ENCODE assay signal across 15 cellular contexts in the genomic region with DNA sequence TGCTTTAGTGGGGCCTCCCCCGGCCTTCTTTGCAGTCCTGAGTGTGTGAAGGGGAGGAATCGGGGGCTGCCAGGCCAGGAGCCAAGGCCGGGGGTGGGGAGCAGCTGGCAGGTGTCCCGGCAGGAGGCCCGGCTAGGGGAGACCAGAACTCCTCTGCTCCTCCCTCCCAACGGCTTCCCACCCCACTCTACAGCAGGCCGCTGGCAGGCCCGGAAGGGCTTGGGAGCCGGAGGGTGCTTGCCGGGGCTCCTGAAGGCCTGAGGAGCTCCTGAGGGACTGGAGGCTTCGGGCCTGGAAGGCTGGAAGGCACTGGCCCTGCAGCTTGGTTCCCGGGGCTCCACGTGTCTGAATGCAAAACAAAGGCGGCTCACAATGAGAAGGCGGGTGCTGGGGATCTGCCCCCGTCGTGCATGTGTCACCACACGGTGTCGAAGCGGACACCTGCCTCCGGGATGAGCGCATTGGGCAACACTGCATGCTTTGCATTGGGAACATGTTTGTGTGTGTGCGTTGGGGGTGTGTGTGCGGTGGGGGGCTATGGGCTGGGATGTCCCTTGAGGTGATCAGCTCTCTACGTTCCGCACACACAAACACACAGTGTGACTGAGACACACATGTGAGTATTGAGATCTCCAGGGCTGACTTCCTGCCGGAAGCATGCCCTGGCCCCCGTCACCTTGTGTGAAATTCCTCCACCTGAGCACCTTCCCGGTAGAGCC. TPM values are rescaled to one million over a fixed set of nuclear protein-coding genes. Genes with fewer than 3 reads are reported as not detected.
DNase-seq lines count a peak whose midpoint lies in the region; ATAC-seq, FAIRE-seq and TF ChIP-seq lines count a peak whose summit lies in the region.
"Had no signal": no experiment of that assay in that cellular context is flagged by ENCODE, and none has a peak within 500 bp of the region (broad histone marks: within the 10 kb centered on the region; RNA-seq: fewer than 3 reads in every experiment).

No MANE protein-coding gene starts in this region.

- H3K9me3 ChIP-seq in BE2C (no peaks in the 10 kb centered on the region), esophagus muscularis mucosa (no peaks in the 10 kb centered on the region)
- H3K9me3 ChIP-seq: prostate gland, vagina had no signal

- H3K4me3 ChIP-seq in BE2C (ENCODE audit: low read depth, low read length) (no peak overlapping the region), esophagus muscularis mucosa (no peak overlapping the region)
- H3K4me3 ChIP-seq: prostate gland, vagina had no signal

- no peak overlapping the region for H3K27ac Mint-ChIP-seq in activated T-helper 1 cell treated with anti-CD3 and anti-CD28 coated beads, Interleukin-12 subunit alpha, Interleukin-12 subunit beta, Interleukin-2, Interleukin-4 antibody, amounts not matched to agents 30 ng/mL and 10 ng/mL and 1 ng/mL, durations not matched to agents 14 hours and 24 hours and 36 hours
- H3K27ac Mint-ChIP-seq: activated T-cell treated with anti-CD3 and anti-CD28 coated beads, Interleukin-2, amount 50 U/mL, for 72 hours; H9; T-helper 1 cell treated with Interleukin-12 subunit alpha and Interleukin-12 subunit beta and Interleukin-4 antibody, amounts not matched to agents 30 μg/mL and 1 μg/mL, for 36 hours had no signal

- H3K4me1 ChIP-seq in BE2C: peaks cover 23% of the 10 kb centered on the region
- H3K4me1 ChIP-seq in foreskin keratinocyte: peaks cover 4% of the 10 kb centered on the region
- peaks cover 13 to 25% (median 23%) of the 10 kb centered on the region in 4 donors for H3K4me1 ChIP-seq in esophagus muscularis mucosa
- H3K4me1 ChIP-seq: prostate gland had no signal

- no peaks in the 10 kb centered on the region for H3K36me3 Mint-ChIP-seq in activated T-helper 1 cell treated with anti-CD3 and anti-CD28 coated beads, Interleukin-12 subunit alpha, Interleukin-12 subunit beta, Interleukin-2, Interleukin-4 antibody, amounts not matched to agents 30 ng/mL and 10 ng/mL and 1 ng/mL, durations not matched to agents 14 hours and 24 hours and 36 hours (ENCODE audit: low read depth)

- peak; percentile 42 for FAIRE-seq in HTR-8/SVneo (lab: Jason Lieb, UNC)

- TF ChIP-seq POLR2A in esophagus muscularis mucosa (IDR thresholded peaks at IDR 0.05; ENCODE audit: low read depth): no peak

- H3K4me3 Mint-ChIP-seq in activated T-helper 1 cell treated with anti-CD3 and anti-CD28 coated beads, Interleukin-12 subunit alpha, Interleukin-12 subunit beta, Interleukin-2, Interleukin-4 antibody, amounts not matched to agents 30 ng/mL and 10 ng/mL and 1 ng/mL, durations not matched to agents 14 hours and 24 hours and 36 hours: no peak overlapping the region
- H3K4me3 Mint-ChIP-seq: activated T-cell treated with anti-CD3 and anti-CD28 coated beads, Interleukin-2, amount 50 U/mL, for 72 hours; H9; T-helper 1 cell treated with Interleukin-12 subunit alpha and Interleukin-12 subunit beta and Interleukin-4 antibody, amounts not matched to agents 30 μg/mL and 1 μg/mL, for 36 hours had no signal

- H3K36me3 ChIP-seq in BE2C: no peaks in the 10 kb centered on the region
- no peaks in the 10 kb centered on the region for H3K36me3 ChIP-seq in esophagus muscularis mucosa
- H3K36me3 ChIP-seq: prostate gland, vagina had no signal

- H3K9me3 Mint-ChIP-seq in activated T-helper 1 cell treated with anti-CD3 and anti-CD28 coated beads, Interleukin-12 subunit alpha, Interleukin-12 subunit beta, Interleukin-2, Interleukin-4 antibody, amounts not matched to agents 30 ng/mL and 10 ng/mL and 1 ng/mL, durations not matched to agents 14 hours and 24 hours and 36 hours: no peaks in the 10 kb centered on the region
- H3K9me3 Mint-ChIP-seq: activated T-cell treated with anti-CD3 and anti-CD28 coated beads, Interleukin-2, amount 50 U/mL, for 72 hours; H9; T-helper 1 cell treated with Interleukin-12 subunit alpha and Interleukin-12 subunit beta and Interleukin-4 antibody, amounts not matched to agents 30 μg/mL and 1 μg/mL, for 36 hours had no signal

- WGBS in esophagus muscularis mucosa: 49% methylated on average over 24 of the region's 29 CpGs

- no peak for TF ChIP-seq EP300 in esophagus muscularis mucosa (IDR thresholded peaks at IDR 0.05)

- H3K27me3 ChIP-seq in BE2C: no peaks in the 10 kb centered on the region
- H3K27me3 ChIP-seq in foreskin keratinocyte: no peaks in the 10 kb centered on the region
- peaks cover 0 to 61% (median 13%) of the 10 kb centered on the region in 4 donors for H3K27me3 ChIP-seq in esophagus muscularis mucosa
- H3K27me3 ChIP-seq: vagina had no signal

- intact Hi-C loops in esophagus muscularis mucosa (cut with DNase I): no loop called here
- intact Hi-C loops in activated T-helper 1 cell treated with anti-CD3 and anti-CD28 coated beads, Interleukin-12 subunit alpha, Interleukin-12 subunit beta, Interleukin-2, Interleukin-4 antibody, amounts not matched to agents 30 ng/mL and 10 ng/mL and 1 ng/mL, durations not matched to agents 14 hours and 24 hours and 36 hours (cut with micrococcal nuclease): no loop called here

- peaks cover 11% of the 10 kb centered on the region for H3K27me3 Mint-ChIP-seq in activated T-helper 1 cell treated with anti-CD3 and anti-CD28 coated beads, Interleukin-12 subunit alpha, Interleukin-12 subunit beta, Interleukin-2, Interleukin-4 antibody, amounts not matched to agents 30 ng/mL and 10 ng/mL and 1 ng/mL, durations not matched to agents 14 hours and 24 hours and 36 hours (ENCODE audit: insufficient read depth)

- H3K27ac ChIP-seq in foreskin keratinocyte (no peak overlapping the region), esophagus muscularis mucosa (replicated peaks in 1 of 4) (no peak overlapping the region)
- H3K27ac ChIP-seq: prostate gland, vagina had no signal

- TF ChIP-seq CTCF in BE2C (IDR thresholded peaks at IDR 0.05; ENCODE audit: low read depth, low read length): no peak
- TF ChIP-seq CTCF in foreskin keratinocyte (conservative IDR thresholded peaks at IDR 0.05): no peak
- TF ChIP-seq CTCF in esophagus muscularis mucosa (IDR thresholded peaks at IDR 0.05): no peak

- ATAC-seq in foreskin keratinocyte: peak; percentile 53
- no peak for ATAC-seq in left lobe of liver
- ATAC-seq: activated T-cell treated with anti-CD3 and anti-CD28 coated beads, Interleukin-2, amount 50 U/mL, for 72 hours had no signal

- H3K4me1 Mint-ChIP-seq in activated T-helper 1 cell treated with anti-CD3 and anti-CD28 coated beads, Interleukin-12 subunit alpha, Interleukin-12 subunit beta, Interleukin-2, Interleukin-4 antibody, amounts not matched to agents 30 ng/mL and 10 ng/mL and 1 ng/mL, durations not matched to agents 14 hours and 24 hours and 36 hours (ENCODE audit: low read depth): no peaks in the 10 kb centered on the region

- DNase-seq in BE2C (peak; percentile 93), HTR-8/SVneo (ENCODE audit: insufficient read length, low spot score) (no peak), SHP77 (lab: John Stamatoyannopoulos, UW) (peak; percentile 71 to 85), foreskin keratinocyte (peak; percentile 69 to 79), esophagus muscularis mucosa (ENCODE audit: extremely low spot score) (no peak), left lobe of liver (ENCODE audit: low spot score) (no peak)
- no peak for DNase-seq in activated T-helper 1 cell treated with anti-CD3 and anti-CD28 coated beads, Interleukin-12 subunit alpha, Interleukin-12 subunit beta, Interleukin-2, Interleukin-4 antibody, amounts not matched to agents 30 ng/mL and 10 ng/mL and 1 ng/mL, durations not matched to agents 14 hours and 24 hours and 36 hours (ENCODE audit: low spot score)
- DNase-seq in activated T-cell treated with anti-CD3 and anti-CD28 coated beads, Interleukin-2, amount 50 U/mL, for 1 hour: no peak
- DNase-seq: activated CD4-positive, alpha-beta T cell treated with anti-CD3 and anti-CD28 coated beads for 48 hours; activated T-cell treated with anti-CD3 and anti-CD28 coated beads, Interleukin-2, amount 50 U/mL, for 72 hours; H9; stimulated activated CD4-positive, alpha-beta T cell treated with anti-CD3 and anti-CD28 coated beads, Interleukin-2, amount 100 ng/mL, for 24 hours had no signal

RNA-seq across cellular contexts. Expression of a gene that starts 30.9 kb away (rescaled TPM):
- polyA plus RNA-seq in BE2C (2012; ENCODE audit: insufficient read depth, insufficient read length, low read depth): 12.5 TPM
- 6.7 and 7.8 TPM in 2 replicates for total RNA-seq in foreskin keratinocyte
- 9.3 and 9.5 TPM in 2 replicates for polyA plus RNA-seq in foreskin keratinocyte
- 10 to 100 TPM; 33.2 to 74.0 (median 54.2) TPM for total RNA-seq in esophagus muscularis mucosa
- total RNA-seq in left lobe of liver: 14.5 TPM
- 13.4 TPM in 2 replicates for total RNA-seq in activated T-helper 1 cell treated with anti-CD3 and anti-CD28 coated beads, Interleukin-12 subunit alpha, Interleukin-12 subunit beta, Interleukin-2, Interleukin-4 antibody, amounts not matched to agents 30 ng/mL and 10 ng/mL and 1 ng/mL, durations not matched to agents 14 hours and 24 hours and 36 hours

RNA-seq across cellular contexts. Expression of a gene that starts 52.0 kb away (rescaled TPM):
- 25.1 TPM for polyA plus RNA-seq in BE2C (2012; ENCODE audit: insufficient read depth, insufficient read length, low read depth)
- total RNA-seq in foreskin keratinocyte (27.7 and 31.7 TPM in 2 replicates), esophagus muscularis mucosa (10 to 100 TPM; 12.9 to 14.8 (median 13.8) TPM), left lobe of liver (8.9 TPM)
- polyA plus RNA-seq in foreskin keratinocyte: 9.0 and 9.4 TPM in 2 replicates
- total RNA-seq in activated T-helper 1 cell treated with anti-CD3 and anti-CD28 coated beads, Interleukin-12 subunit alpha, Interleukin-12 subunit beta, Interleukin-2, Interleukin-4 antibody, amounts not matched to agents 30 ng/mL and 10 ng/mL and 1 ng/mL, durations not matched to agents 14 hours and 24 hours and 36 hours: 23.9 and 25.2 TPM in 2 replicates

Comparison
In these comparisons a context has a peak if more than half of its experiments do, and no peak if none do; other contexts are left out.
1. DNase-seq: peak in BE2C (single experiment), SHP77 (2 of 2) and foreskin keratinocyte (2 of 2); none in HTR-8/SVneo (single experiment), esophagus muscularis mucosa (single experiment), left lobe of liver (single experiment), activated T-helper 1 cell treated with anti-CD3 and anti-CD28 coated beads, Interleukin-12 subunit alpha, Interleukin-12 subunit beta, Interleukin-2, Interleukin-4 antibody, amounts not matched to agents 30 ng/mL and 10 ng/mL and 1 ng/mL, durations not matched to agents 14 hours and 24 hours and 36 hours (single experiment) and activated T-cell treated with anti-CD3 and anti-CD28 coated beads, Interleukin-2, amount 50 U/mL, for 1 hour (single experiment).